ENCODE assay signal across 8 cellular contexts in genomic region chr20:34703573-34704176, GRCh38. TPM values are rescaled to one million over a fixed set of nuclear protein-coding genes. Genes with fewer than 3 reads are reported as not detected.
DNase-seq lines count a peak whose midpoint lies in the region; ATAC-seq and TF ChIP-seq lines count a peak whose summit lies in the region.

No MANE protein-coding gene starts in this region.

- DNase-seq in WTC11 (ENCODE audit: low spot score) (peak; percentile 26), esophagus muscularis mucosa (ENCODE audit: extremely low spot score) (no peak), nephron progenitor cell (peak; percentile 26), NCI-H1436 (lab: John Stamatoyannopoulos, UW) (no peak), GF-D8 (lab: John Stamatoyannopoulos, UW) (no peak)

- H3K4me1 ChIP-seq in esophagus muscularis mucosa: peaks cover 35 to 48% (median 42%) of the 10 kb centered on the region in 4 donors

- peak overlapping the region; percentile 69 to 97 (median 90) for H3K4me3 ChIP-seq in esophagus muscularis mucosa

- H3K27ac Mint-ChIP-seq in WTC11 (peak overlapping the region; percentile 70), nephron progenitor cell (peak overlapping the region; percentile 98)

- POLR2A ChIA-PET in WTC11 (lab: Charles Lee): interaction anchor here (0.7 to 1.7 kb wide), 3 partner anchors 26 to 297 kb away, joined by 3 to 5 read pairs (median 3); partner anchors contain the start of genes MAP1LC3A and PIGU

- no peaks in the 10 kb centered on the region for H3K27me3 ChIP-seq in esophagus muscularis mucosa

- H3K36me3 ChIP-seq in esophagus muscularis mucosa: no peaks in the 10 kb centered on the region

- H3K9me3 Mint-ChIP-seq in WTC11 (no peaks in the 10 kb centered on the region), nephron progenitor cell (no peaks in the 10 kb centered on the region)

- peak overlapping the region; percentile 97 for H3K27ac ChIP-seq in C4-2B
- peak overlapping the region; percentile 98 to 100 (median 100) for H3K27ac ChIP-seq in esophagus muscularis mucosa (replicated peaks in 1 of 4)

- TF ChIP-seq CTCF in C4-2B (conservative IDR thresholded peaks at IDR 0.05) (no peak), WTC11 (IDR thresholded peaks at IDR 0.05) (no peak), esophagus muscularis mucosa (IDR thresholded peaks at IDR 0.05) (no peak), nephron progenitor cell (IDR thresholded peaks at IDR 0.05) (no peak)

- H3K4me3 Mint-ChIP-seq in WTC11 (peak overlapping the region; percentile 94), nephron progenitor cell (peak overlapping the region; percentile 98)

- H3K27me3 Mint-ChIP-seq in WTC11 (ENCODE audit: low read depth) (peaks cover 49% of the 10 kb centered on the region), nephron progenitor cell (ENCODE audit: low read depth, poor library complexity) (peaks cover 51% of the 10 kb centered on the region)

- ATAC-seq in HG03064 (IDR thresholded peaks at IDR 0.05; ENCODE audit: low read depth, unreplicated experiment) (peak; percentile 2), WTC11 (no peak; the same call in 1 of the 2 replicates), HG03159 (IDR thresholded peaks at IDR 0.05; ENCODE audit: unreplicated experiment) (no peak)

- TF ChIP-seq POLR2A in esophagus muscularis mucosa (IDR thresholded peaks at IDR 0.05; ENCODE audit: low read depth): no peak

- CTCF ChIA-PET in WTC11 (lab: Charles Lee): interaction anchor here (0.5 to 7.0 kb wide), 7 partner anchors 29 to 391 kb away, joined by 3 to 50 read pairs (median 7); partner anchors contain the start of gene MAP1LC3A

- intact Hi-C loops in esophagus muscularis mucosa (cut with DNase I): loop anchor here (10.0 kb wide), 1 partner anchor 399 kb away; the partner anchor contains the start of gene AHCY

- H3K36me3 Mint-ChIP-seq in WTC11 (no peaks in the 10 kb centered on the region), nephron progenitor cell (ENCODE audit: low read depth) (no peaks in the 10 kb centered on the region)

- peaks cover 17% of the 10 kb centered on the region for H3K4me1 Mint-ChIP-seq in WTC11
- peaks cover 55% of the 10 kb centered on the region for H3K4me1 Mint-ChIP-seq in nephron progenitor cell

- no peaks in the 10 kb centered on the region for H3K9me3 ChIP-seq in esophagus muscularis mucosa

- 1% methylated on average over 32 of the region's 36 CpGs for WGBS in esophagus muscularis mucosa

- no peak for TF ChIP-seq EP300 in esophagus muscularis mucosa (IDR thresholded peaks at IDR 0.05)

TF ChIP-seq in WTC11, 78 proteins besides CTCF, POLR2A, EP300 and RAD21 (continues in another document):
- TF ChIP-seq, protein P1, sequence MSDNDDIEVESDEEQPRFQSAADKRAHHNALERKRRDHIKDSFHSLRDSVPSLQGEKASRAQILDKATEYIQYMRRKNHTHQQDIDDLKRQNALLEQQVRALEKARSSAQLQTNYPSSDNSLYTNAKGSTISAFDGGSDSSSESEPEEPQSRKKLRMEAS (CRISPR knock-in tag; IDR thresholded peaks at IDR 0.05): no peak
- TF ChIP-seq, protein P2, sequence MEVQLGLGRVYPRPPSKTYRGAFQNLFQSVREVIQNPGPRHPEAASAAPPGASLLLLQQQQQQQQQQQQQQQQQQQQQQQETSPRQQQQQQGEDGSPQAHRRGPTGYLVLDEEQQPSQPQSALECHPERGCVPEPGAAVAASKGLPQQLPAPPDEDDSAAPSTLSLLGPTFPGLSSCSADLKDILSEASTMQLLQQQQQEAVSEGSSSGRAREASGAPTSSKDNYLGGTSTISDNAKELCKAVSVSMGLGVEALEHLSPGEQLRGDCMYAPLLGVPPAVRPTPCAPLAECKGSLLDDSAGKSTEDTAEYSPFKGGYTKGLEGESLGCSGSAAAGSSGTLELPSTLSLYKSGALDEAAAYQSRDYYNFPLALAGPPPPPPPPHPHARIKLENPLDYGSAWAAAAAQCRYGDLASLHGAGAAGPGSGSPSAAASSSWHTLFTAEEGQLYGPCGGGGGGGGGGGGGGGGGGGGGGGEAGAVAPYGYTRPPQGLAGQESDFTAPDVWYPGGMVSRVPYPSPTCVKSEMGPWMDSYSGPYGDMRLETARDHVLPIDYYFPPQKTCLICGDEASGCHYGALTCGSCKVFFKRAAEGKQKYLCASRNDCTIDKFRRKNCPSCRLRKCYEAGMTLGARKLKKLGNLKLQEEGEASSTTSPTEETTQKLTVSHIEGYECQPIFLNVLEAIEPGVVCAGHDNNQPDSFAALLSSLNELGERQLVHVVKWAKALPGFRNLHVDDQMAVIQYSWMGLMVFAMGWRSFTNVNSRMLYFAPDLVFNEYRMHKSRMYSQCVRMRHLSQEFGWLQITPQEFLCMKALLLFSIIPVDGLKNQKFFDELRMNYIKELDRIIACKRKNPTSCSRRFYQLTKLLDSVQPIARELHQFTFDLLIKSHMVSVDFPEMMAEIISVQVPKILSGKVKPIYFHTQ (CRISPR knock-in tag; IDR thresholded peaks at IDR 0.05): no peak
- TF ChIP-seq ATF6 (CRISPR knock-in tag; IDR thresholded peaks at IDR 0.05): no peak
- TF ChIP-seq JUN (CRISPR knock-in tag; IDR thresholded peaks at IDR 0.05): no peak
- TF ChIP-seq ZBTB43 (CRISPR knock-in tag; IDR thresholded peaks at IDR 0.05): no peak
- TF ChIP-seq NFYB (CRISPR knock-in tag; conservative IDR thresholded peaks at IDR 0.05; ENCODE audit: low read depth): no peak
- TF ChIP-seq NR3C1 (CRISPR knock-in tag; conservative IDR thresholded peaks at IDR 0.05; ENCODE audit: low read depth): no peak
- no peak for TF ChIP-seq RORB (CRISPR knock-in tag; IDR thresholded peaks at IDR 0.05)
- TF ChIP-seq, protein P3, sequence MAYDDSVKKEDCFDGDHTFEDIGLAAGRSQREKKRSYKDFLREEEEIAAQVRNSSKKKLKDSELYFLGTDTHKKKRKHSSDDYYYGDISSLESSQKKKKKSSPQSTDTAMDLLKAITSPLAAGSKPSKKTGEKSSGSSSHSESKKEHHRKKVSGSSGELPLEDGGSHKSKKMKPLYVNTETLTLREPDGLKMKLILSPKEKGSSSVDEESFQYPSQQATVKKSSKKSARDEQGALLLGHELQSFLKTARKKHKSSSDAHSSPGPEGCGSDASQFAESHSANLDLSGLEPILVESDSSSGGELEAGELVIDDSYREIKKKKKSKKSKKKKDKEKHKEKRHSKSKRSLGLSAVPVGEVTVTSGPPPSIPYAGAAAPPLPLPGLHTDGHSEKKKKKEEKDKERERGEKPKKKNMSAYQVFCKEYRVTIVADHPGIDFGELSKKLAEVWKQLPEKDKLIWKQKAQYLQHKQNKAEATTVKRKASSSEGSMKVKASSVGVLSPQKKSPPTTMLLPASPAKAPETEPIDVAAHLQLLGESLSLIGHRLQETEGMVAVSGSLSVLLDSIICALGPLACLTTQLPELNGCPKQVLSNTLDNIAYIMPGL (CRISPR knock-in tag; IDR thresholded peaks at IDR 0.05): no peak
- no peak for TF ChIP-seq GTF2I (CRISPR knock-in tag; conservative IDR thresholded peaks at IDR 0.05)
- no peak for TF ChIP-seq CREB1 (CRISPR knock-in tag; IDR thresholded peaks at IDR 0.05)
- no peak for TF ChIP-seq ZNF671 (CRISPR knock-in tag; IDR thresholded peaks at IDR 0.05)
- no peak for TF ChIP-seq TEAD4 (CRISPR knock-in tag; IDR thresholded peaks at IDR 0.05)
- TF ChIP-seq SP1 (CRISPR knock-in tag; conservative IDR thresholded peaks at IDR 0.05): no peak

RNA-seq across cellular contexts. Expression of gene TP53INP2, which starts 0.5 kb away (rescaled TPM):
- total RNA-seq in WTC11 (2021) (3.8 to 4.3 TPM (median 4.1 TPM) in 3 replicates), esophagus muscularis mucosa (10 to 100 TPM; 37.1 to 73.1 (median 62.5) TPM)

RNA-seq across cellular contexts. Expression of gene PIGU, which starts 26.8 kb away (rescaled TPM):
- total RNA-seq in WTC11 (2021): 24.8 to 31.7 TPM (median 28.7 TPM) in 3 replicates
- 10 to 100 TPM in 1 of 4 donors, 1 to 10 TPM in 3; 9.1 to 10.8 (median 9.5) TPM for total RNA-seq in esophagus muscularis mucosa

Comparison
In these comparisons a context has a peak if more than half of its experiments do, and no peak if none do; other contexts are left out.
1. DNase-seq: peak in WTC11 (single experiment) and nephron progenitor cell (single experiment); none in esophagus muscularis mucosa (single experiment), NCI-H1436 (single experiment) and GF-D8 (single experiment).